ENCODE assay signal across 21 cellular contexts in genomic region chr22:37394341-37394740, GRCh38. TPM values are rescaled to one million over a fixed set of nuclear protein-coding genes. Genes with fewer than 3 reads are reported as not detected.
"Had no signal": no experiment of that assay in that cellular context is flagged by ENCODE, and none has a peak within 500 bp of the region (broad histone marks: within the 10 kb centered on the region; RNA-seq: fewer than 3 reads in every experiment).

No MANE protein-coding gene starts in this region.

- H3K27ac ChIP-seq: foreskin keratinocyte, hepatocyte, neutrophil, spleen, testis, tibial nerve, upper lobe of right lung, vagina had no signal

- H3K4me3 Mint-ChIP-seq: dendritic cell treated with granulocyte-macrophage colony-stimulating factor and Interleukin-4, amounts not matched to agents 40 ng/mL and 50 ng/mL, for 4 days; nephron; stimulated activated memory B cell treated with anti-CD40 and anti-IgM and Interleukin-4, amounts not matched to agents 10 μg/mL and 1 μg/mL and 100 μg/mL, for 72 hours; stimulated activated naive CD8-positive, alpha-beta T cell treated with anti-CD3 and anti-CD28 coated beads, Interleukin-15, Interleukin-2, amounts not matched to agents 100 ng/mL and 50 ng/mL, for 24 hours had no signal

- H3K36me3 Mint-ChIP-seq: naive B cell; stimulated activated memory B cell treated with anti-CD40 and anti-IgM and Interleukin-4, amounts not matched to agents 10 μg/mL and 1 μg/mL and 100 μg/mL, for 72 hours had no signal

- H3K9me3 ChIP-seq: neutrophil, spleen, testis, tibial nerve, upper lobe of right lung, vagina had no signal

- DNase-seq: erythroblast; foreskin keratinocyte; head of caudate nucleus; left colon; naive B cell; spleen; stimulated activated CD4-positive, alpha-beta T cell treated with anti-CD3 and anti-CD28 coated beads, Interleukin-15, amount 100 ng/mL, for 24 hours; stimulated activated CD4-positive, alpha-beta T cell treated with anti-CD3 and anti-CD28 coated beads, Interleukin-1b, Interleukin-23, amount 100 ng/mL, for 48 hours; stimulated activated CD4-positive, alpha-beta T cell treated with anti-CD3 and anti-CD28 coated beads, Interleukin-4, amount 100 ng/mL, for 24 hours; testis; upper lobe of right lung had no signal

- H3K9me3 Mint-ChIP-seq: dendritic cell treated with granulocyte-macrophage colony-stimulating factor and Interleukin-4, amounts not matched to agents 40 ng/mL and 50 ng/mL, for 4 days; naive B cell; nephron; stimulated activated memory B cell treated with anti-CD40 and anti-IgM and Interleukin-4, amounts not matched to agents 10 μg/mL and 1 μg/mL and 100 μg/mL, for 72 hours; stimulated activated naive CD8-positive, alpha-beta T cell treated with anti-CD3 and anti-CD28 coated beads, Interleukin-15, Interleukin-2, amounts not matched to agents 100 ng/mL and 50 ng/mL, for 24 hours had no signal

- ATAC-seq: foreskin keratinocyte; left colon; sciatic nerve; stimulated activated memory B cell treated with anti-CD40 and anti-IgM and Interleukin-4, amounts not matched to agents 10 μg/mL and 1 μg/mL and 100 μg/mL, for 72 hours; upper lobe of right lung had no signal

- H3K27ac Mint-ChIP-seq: dendritic cell treated with granulocyte-macrophage colony-stimulating factor and Interleukin-4, amounts not matched to agents 40 ng/mL and 50 ng/mL, for 4 days; stimulated activated memory B cell treated with anti-CD40 and anti-IgM and Interleukin-4, amounts not matched to agents 10 μg/mL and 1 μg/mL and 100 μg/mL, for 72 hours; stimulated activated naive CD8-positive, alpha-beta T cell treated with anti-CD3 and anti-CD28 coated beads, Interleukin-15, Interleukin-2, amounts not matched to agents 100 ng/mL and 50 ng/mL, for 24 hours had no signal

- H3K27me3 Mint-ChIP-seq: stimulated activated naive CD8-positive, alpha-beta T cell treated with anti-CD3 and anti-CD28 coated beads, Interleukin-15, Interleukin-2, amounts not matched to agents 100 ng/mL and 50 ng/mL, for 24 hours had no signal

- H3K36me3 ChIP-seq: neutrophil, spleen, tibial nerve, upper lobe of right lung, vagina had no signal

- H3K27me3 ChIP-seq: foreskin keratinocyte, hepatocyte, testis, upper lobe of right lung, vagina had no signal

- H3K4me1 Mint-ChIP-seq: naive B cell; stimulated activated memory B cell treated with anti-CD40 and anti-IgM and Interleukin-4, amounts not matched to agents 10 μg/mL and 1 μg/mL and 100 μg/mL, for 72 hours had no signal

- H3K4me3 ChIP-seq: hepatocyte, spleen, testis, tibial nerve, upper lobe of right lung, vagina had no signal

- H3K4me1 ChIP-seq: foreskin keratinocyte, spleen, testis, upper lobe of right lung, vagina had no signal

RNA-seq across cellular contexts. Expression of gene ELFN2, which starts 32.9 kb away (rescaled TPM):
- total RNA-seq: lung microvascular endothelial cell, vagina had no signal
